9 cellular contexts compared by ENCODE assay signal in the genomic region with DNA sequence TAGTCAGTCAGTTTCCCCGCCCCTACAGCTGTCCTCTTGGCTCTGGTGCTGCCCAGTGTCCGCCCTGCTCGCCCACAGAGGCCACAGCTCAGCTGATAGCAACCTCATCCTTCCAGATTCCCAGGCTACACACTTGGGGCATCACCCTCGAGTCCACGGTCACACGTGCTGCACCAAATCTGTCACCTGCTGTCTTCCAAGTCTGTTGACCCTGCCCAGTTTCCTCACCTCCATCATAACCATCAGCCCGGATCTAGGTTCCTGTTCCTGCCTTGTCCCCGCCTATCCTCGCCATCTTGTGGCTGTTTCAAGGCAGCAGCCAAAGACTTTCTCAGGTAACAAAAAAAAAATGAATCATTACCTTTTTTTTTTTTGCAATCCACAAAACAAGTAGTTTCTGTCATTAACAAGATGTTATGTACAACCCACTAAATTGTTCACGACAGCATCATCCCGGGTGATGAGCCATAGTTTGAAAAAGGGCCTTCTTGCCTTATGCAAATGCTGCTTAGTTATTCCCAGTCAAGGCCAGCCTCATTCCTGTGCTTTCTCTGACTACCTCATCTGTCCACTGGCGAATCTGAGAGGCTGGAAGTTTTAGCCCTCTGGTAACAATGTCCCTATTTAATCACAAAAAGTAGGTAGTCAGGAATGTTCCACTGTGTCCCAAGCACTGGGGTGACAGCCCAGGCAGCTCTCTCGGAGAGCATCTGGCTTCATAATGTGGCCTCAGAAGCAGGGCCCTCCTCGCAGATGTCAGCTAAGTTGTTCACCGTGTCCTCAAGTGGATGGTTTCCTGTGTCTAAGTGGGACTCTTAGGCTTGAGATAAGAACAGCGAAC. TPM values are rescaled to one million over a fixed set of nuclear protein-coding genes. Genes with fewer than 3 reads are reported as not detected.
DNase-seq lines count a peak whose midpoint lies in the region; ATAC-seq and TF ChIP-seq lines count a peak whose summit lies in the region.
"Had no signal": no experiment of that assay in that cellular context is flagged by ENCODE, and none has a peak within 500 bp of the region (broad histone marks: within the 10 kb centered on the region; RNA-seq: fewer than 3 reads in every experiment).

No MANE protein-coding gene starts in this region.

- no peaks in the 10 kb centered on the region for H3K79me2 ChIP-seq in H9 (ENCODE audit: insufficient read depth, low read length)

- no peak overlapping the region for H2BK12ac ChIP-seq in H9 (ENCODE audit: insufficient read length, low read depth, low read length)

- H2BK5ac ChIP-seq in H9 (ENCODE audit: insufficient read length, low read length), result no peak overlapping the region

- intact Hi-C loops in lower lobe of right lung (cut with DNase I), result no loop called here

- no peak overlapping the region for H3K23ac ChIP-seq in H9 (ENCODE audit: insufficient read length, low read depth, low read length)

- H3K36me3 Mint-ChIP-seq in H9 (ENCODE audit: insufficient read depth in 1 of 3, low read depth in 3 of 3), result peaks cover 19 to 40% (median 38%) of the 10 kb centered on the region in 3 experiments
- no peaks in the 10 kb centered on the region for H3K36me3 Mint-ChIP-seq in activated naive CD8-positive, alpha-beta T cell

- no peak overlapping the region for H3K4me2 ChIP-seq in H9 (ENCODE audit: insufficient read depth, insufficient read length, low read length)

- no peaks in the 10 kb centered on the region for H3K9me3 Mint-ChIP-seq in H9
- no peaks in the 10 kb centered on the region for H3K9me3 Mint-ChIP-seq in activated naive CD8-positive, alpha-beta T cell (ENCODE audit: low read depth)

- H3K23me2 ChIP-seq in H9 (ENCODE audit: insufficient read length, low read depth, low read length, poor library complexity, severe bottlenecking), result no peaks in the 10 kb centered on the region

- H3K4ac ChIP-seq in H9 (ENCODE audit: low read depth, low read length), result no peak overlapping the region

- no peak overlapping the region for H3K27ac ChIP-seq in H9 (ENCODE audit: insufficient read length, low read depth, low read length)
- H3K27ac ChIP-seq in lower lobe of right lung, result peak overlapping the region; percentile 77

- H2AK5ac ChIP-seq in H9 (ENCODE audit: insufficient read length, low read length), result no peak overlapping the region

- H3K4me3 ChIP-seq in lower lobe of right lung, result no peak overlapping the region

- DNase-seq in AG20443 (ENCODE audit: low spot score) (peak; percentile 61), H9 (peak; percentile 65), lower lobe of right lung (peak; percentile 71), Kasumi-1 (lab: John Stamatoyannopoulos, UW) (no peak), GM20000 (ENCODE audit: low spot score) (no peak), NCI-H2227 (lab: John Stamatoyannopoulos, UW; ENCODE audit: unreplicated experiment) (no peak)
- DNase-seq: retina had no signal

- H3K27ac Mint-ChIP-seq in H9, result peak overlapping the region; percentile 57 to 92 (median 68); a peak in 5 of 7 replicates
- peak overlapping the region; percentile 47 for H3K27ac Mint-ChIP-seq in activated naive CD8-positive, alpha-beta T cell

- no peaks in the 10 kb centered on the region for H3K79me1 ChIP-seq in H9 (ENCODE audit: insufficient read depth, low read depth, low read length, poor library complexity, severe bottlenecking)

- no peaks in the 10 kb centered on the region; the same call in 1 of the 2 replicates for H3K4me1 ChIP-seq in H9 (ENCODE audit: insufficient read depth, low read length)
- H3K4me1 ChIP-seq in lower lobe of right lung, result peaks cover 13% of the 10 kb centered on the region

- peak; percentile 52 for TF ChIP-seq CTCF in H9 (conservative IDR thresholded peaks at IDR 0.05)
- TF ChIP-seq CTCF in lower lobe of right lung (IDR thresholded peaks at IDR 0.05), result no peak
- no peak for TF ChIP-seq CTCF in GM20000 (IDR thresholded peaks at IDR 0.05; ENCODE audit: extremely low read depth, missing control alignments)

- H4K5ac ChIP-seq in H9 (ENCODE audit: insufficient read length, low read depth, low read length), result no peak overlapping the region

- H3K14ac ChIP-seq in H9 (ENCODE audit: insufficient read depth, low read length), result no peak overlapping the region

- no peak overlapping the region for H2BK15ac ChIP-seq in H9 (ENCODE audit: low read depth, low read length)

- peak; percentile 68 to 73 for ATAC-seq in lower lobe of right lung
- ATAC-seq in HG03095 (IDR thresholded peaks at IDR 0.05; ENCODE audit: unreplicated experiment), result no peak

- no peak overlapping the region for H3T11ph ChIP-seq in H9 (ENCODE audit: low read length)

- no peak overlapping the region for H3K56ac ChIP-seq in H9 (ENCODE audit: insufficient read length, low read depth, low read length)

- H3K4me3 Mint-ChIP-seq in H9, result no peak overlapping the region; a peak in 1 of 5 replicates
- peak overlapping the region; percentile 15 for H3K4me3 Mint-ChIP-seq in activated naive CD8-positive, alpha-beta T cell

- peak overlapping the region; percentile 67 for H3K18ac ChIP-seq in H9 (ENCODE audit: insufficient read length, low read depth, low read length)

- no CpG with 5 or more reads among the region's 16 CpGs for WGBS in H9 (ENCODE audit: extremely low coverage, insufficient read length, low lambda C conversion rate)

- no peaks in the 10 kb centered on the region for H4K20me1 ChIP-seq in H9 (ENCODE audit: control insufficient read depth, insufficient read depth, insufficient read length)

- no peak overlapping the region for H2BK20ac ChIP-seq in H9 (ENCODE audit: low read depth, low read length, poor library complexity, severe bottlenecking)

- H2BK120ac ChIP-seq in H9 (ENCODE audit: low read depth, low read length, poor library complexity, severe bottlenecking), result no peak overlapping the region

- H3K27me3 ChIP-seq in H9 (ENCODE audit: insufficient read depth, low read length) (no peaks in the 10 kb centered on the region), lower lobe of right lung (ENCODE audit: low read depth) (no peaks in the 10 kb centered on the region)

- peaks cover 5 to 8% of the 10 kb centered on the region in 2 experiments; a peak in 3 of 4 replicates for H3K4me1 Mint-ChIP-seq in H9
- peaks cover 13% of the 10 kb centered on the region for H3K4me1 Mint-ChIP-seq in activated naive CD8-positive, alpha-beta T cell (ENCODE audit: low read depth)

- H3K36me3 ChIP-seq in lower lobe of right lung, result peaks cover 43% of the 10 kb centered on the region

- H3K9me3 ChIP-seq in H9 (ENCODE audit: control insufficient read depth, low read depth, low read length) (no peaks in the 10 kb centered on the region), lower lobe of right lung (no peaks in the 10 kb centered on the region)

- H3K27me3 Mint-ChIP-seq in H9 (ENCODE audit: low read depth), result no peaks in the 10 kb centered on the region
- H3K27me3 Mint-ChIP-seq in activated naive CD8-positive, alpha-beta T cell, result no peaks in the 10 kb centered on the region

- no peak overlapping the region for H3K9ac ChIP-seq in H9 (ENCODE audit: extremely low read depth, insufficient read length, low read length)

- H4K8ac ChIP-seq in H9 (replicated peaks; ENCODE audit: insufficient read length, low read depth, low read length), result no peak overlapping the region

- H2AFZ ChIP-seq in H9 (ENCODE audit: low read length), result no peak overlapping the region

- H4K91ac ChIP-seq in H9 (ENCODE audit: insufficient read length, low read depth, low read length), result no peak overlapping the region

RNA-seq across cellular contexts. Expression of a gene that starts 4.9 kb away (rescaled TPM):
- 52.3 and 54.1 TPM in 2 replicates for total RNA-seq in H9 (2021)
- 39.3 TPM for total RNA-seq in lower lobe of right lung

RNA-seq across cellular contexts. Expression of a gene that starts 34.1 kb away (rescaled TPM):
- total RNA-seq in H9 (2021), result 61.4 and 63.3 TPM in 2 replicates
- 72.2 TPM for total RNA-seq in lower lobe of right lung

RNA-seq across cellular contexts. Expression of a gene that starts 48.7 kb away (rescaled TPM):
- total RNA-seq in H9 (2021) (2.9 and 3.2 TPM in 2 replicates), lower lobe of right lung (2.7 TPM)

Comparison
In these comparisons a context has a peak if more than half of its experiments do, and no peak if none do; other contexts are left out.
1. DNase-seq: peak in AG20443 (single experiment), H9 (single experiment) and lower lobe of right lung (single experiment); none in Kasumi-1 (0 of 2), GM20000 (single experiment) and NCI-H2227 (single experiment).